ENCODE assay signal across 8 cellular contexts in the genomic region with DNA sequence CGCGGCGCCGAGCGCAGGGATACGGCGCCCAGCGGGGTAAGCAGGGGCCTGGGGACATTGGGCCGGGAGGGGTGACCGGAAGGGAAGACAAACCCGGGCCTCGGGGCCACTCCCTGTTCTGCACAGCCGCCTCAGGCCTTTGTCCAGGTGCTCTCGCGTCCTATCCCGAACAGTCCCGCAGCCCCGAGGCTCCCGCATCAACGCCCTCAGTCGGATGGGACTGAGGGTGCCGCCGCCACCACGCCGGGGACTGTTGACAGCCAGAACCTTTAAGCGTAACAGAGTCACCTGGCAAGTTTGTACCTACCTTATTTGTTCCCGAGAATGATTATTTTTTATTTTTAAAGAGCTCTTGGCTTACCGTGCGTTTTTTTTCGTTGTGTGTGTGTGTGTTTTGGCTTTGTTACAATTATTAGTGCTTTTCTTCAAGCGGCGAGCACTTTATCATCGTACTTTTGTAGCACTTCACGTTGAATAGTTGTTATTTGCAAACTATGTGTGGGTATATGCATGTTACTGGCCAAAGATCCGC. TPM values are rescaled to one million over a fixed set of nuclear protein-coding genes. Genes with fewer than 3 reads are reported as not detected.
A peak's percentile ranks its signal among the peaks of the same experiment; 100 is the strongest.
DNase-seq lines count a peak whose midpoint lies in the region; ATAC-seq and TF ChIP-seq lines count a peak whose summit lies in the region.

No MANE protein-coding gene starts in this region.

- CTCF ChIA-PET in activated CD4-positive, alpha-beta T cell treated with anti-CD3 and anti-CD28 coated beads for 36 hours (lab: Charles Lee) = interaction anchor here (0.6 kb wide), 1 partner anchor 12 kb away, joined by 3 read pairs; no protein-coding TSS in a partner anchor

- no peaks in the 10 kb centered on the region; the same call in 1 of the 2 replicates for H4K20me1 ChIP-seq in OCI-LY1 (ENCODE audit: insufficient read depth, low read length)

- no peaks in the 10 kb centered on the region for H3K9me3 Mint-ChIP-seq in activated CD4-positive, alpha-beta T cell treated with anti-CD3 and anti-CD28 coated beads for 36 hours (ENCODE audit: low read depth)

- H3K4me1 ChIP-seq in OCI-LY1 (ENCODE audit: insufficient read depth, low read length, severe bottlenecking) (peaks cover 45% of the 10 kb centered on the region), colonic mucosa (peaks cover 9% of the 10 kb centered on the region), mucosa of rectum (ENCODE audit: control insufficient read depth in 2 of 2, insufficient read depth in 2 of 2, low read length in 2 of 2) (peaks cover 26 to 34% of the 10 kb centered on the region in 2 donors)

- H3K27ac ChIP-seq in OCI-LY1 (ENCODE audit: low read depth, low read length, poor library complexity, severe bottlenecking) (peak overlapping the region; percentile 47), colonic mucosa (peak overlapping the region; percentile 93), mucosa of rectum (ENCODE audit: low read depth in 2 of 2, low read length in 2 of 2) (peak overlapping the region; percentile 95 to 96)

- H3K36me3 ChIP-seq in OCI-LY1 (ENCODE audit: insufficient read depth, low read length) (peaks cover 28% of the 10 kb centered on the region), colonic mucosa (no peaks in the 10 kb centered on the region), mucosa of rectum (ENCODE audit: control insufficient read depth in 2 of 2, insufficient read depth in 2 of 2, low read length in 2 of 2) (peaks cover 22 to 24% of the 10 kb centered on the region in 2 donors)

- H3K9me2 ChIP-seq in OCI-LY1 (ENCODE audit: low read depth, low read length) = no peaks in the 10 kb centered on the region

- DNase-seq in activated CD4-positive, alpha-beta T cell treated with anti-CD3 and anti-CD28 coated beads for 36 hours = no peak
- no peak for DNase-seq in activated CD4-positive, alpha-beta T cell treated with anti-CD3 and anti-CD28 coated beads for 48 hours
- peak; percentile 68 for DNase-seq in colonic mucosa
- DNase-seq in AG08396 (ENCODE audit: low spot score) = no peak
- no peak for DNase-seq in OCI-M2 (lab: John Stamatoyannopoulos, UW; ENCODE audit: unreplicated experiment)

- H3K9ac ChIP-seq in OCI-LY1 (ENCODE audit: low read length) (peak overlapping the region; percentile 82), colonic mucosa (ENCODE audit: low read depth in 2 of 2, low read length in 2 of 2) (peak overlapping the region; percentile 90 to 97), mucosa of rectum (ENCODE audit: low read depth in 1 of 2, low read length in 2 of 2) (peak overlapping the region; percentile 80 to 88)

- H3K79me2 ChIP-seq in OCI-LY1 (ENCODE audit: insufficient read depth, low read length) = peaks cover 75% of the 10 kb centered on the region

- peak; percentile 43 for ATAC-seq in activated CD4-positive, alpha-beta T cell treated with anti-CD3 and anti-CD28 coated beads for 36 hours
- peak; percentile 40 for ATAC-seq in HG02973 (IDR thresholded peaks at IDR 0.05; ENCODE audit: unreplicated experiment)

- H3K27ac Mint-ChIP-seq in activated CD4-positive, alpha-beta T cell treated with anti-CD3 and anti-CD28 coated beads for 36 hours = peak overlapping the region; percentile 91

- H3K4me1 Mint-ChIP-seq in activated CD4-positive, alpha-beta T cell treated with anti-CD3 and anti-CD28 coated beads for 36 hours = peaks cover 62% of the 10 kb centered on the region

- H3K4me2 ChIP-seq in OCI-LY1 (ENCODE audit: low read length) = peak overlapping the region; percentile 100

- H3K36me3 Mint-ChIP-seq in activated CD4-positive, alpha-beta T cell treated with anti-CD3 and anti-CD28 coated beads for 36 hours (ENCODE audit: low read depth) = peaks cover 28% of the 10 kb centered on the region

- peak overlapping the region; percentile 56; the same call in 1 of the 2 replicates for H2AFZ ChIP-seq in OCI-LY1 (ENCODE audit: low read length)

- POLR2A ChIA-PET in activated CD4-positive, alpha-beta T cell treated with anti-CD3 and anti-CD28 coated beads for 36 hours (lab: Charles Lee) = no interaction called here

- no peaks in the 10 kb centered on the region for H3K27me3 Mint-ChIP-seq in activated CD4-positive, alpha-beta T cell treated with anti-CD3 and anti-CD28 coated beads for 36 hours

- H3K9me3 ChIP-seq in OCI-LY1 (ENCODE audit: low read length) = no peaks in the 10 kb centered on the region
- no peaks in the 10 kb centered on the region for H3K9me3 ChIP-seq in colonic mucosa
- no peaks in the 10 kb centered on the region for H3K9me3 ChIP-seq in mucosa of rectum (ENCODE audit: control insufficient read depth in 2 of 2, low read length in 2 of 2)

- intact Hi-C loops in activated CD4-positive, alpha-beta T cell treated with anti-CD3 and anti-CD28 coated beads for 36 hours (cut with DNase I, micrococcal nuclease) = loop anchor here (2.0 kb wide), 2 partner anchors 34 to 970 kb away; a partner anchor contains a TSS
- intact Hi-C loops in colonic mucosa (cut with DNase I) = no loop called here

- peak overlapping the region; percentile 94 for H3K4me3 Mint-ChIP-seq in activated CD4-positive, alpha-beta T cell treated with anti-CD3 and anti-CD28 coated beads for 36 hours

- H3K4me3 ChIP-seq in OCI-LY1 (ENCODE audit: low read depth, low read length, poor library complexity, severe bottlenecking) (peak overlapping the region; percentile 82), colonic mucosa (peak overlapping the region; percentile 99), mucosa of rectum (ENCODE audit: low read length in 2 of 2) (peak overlapping the region; percentile 92 to 94)

- TF ChIP-seq CTCF in OCI-LY1 (IDR thresholded peaks at IDR 0.05; ENCODE audit: low read length) (no peak), colonic mucosa (IDR thresholded peaks at IDR 0.05) (no peak)

- no peaks in the 10 kb centered on the region for H3F3A ChIP-seq in OCI-LY1 (ENCODE audit: insufficient read depth, low read length)

- H3K27me3 ChIP-seq in OCI-LY1 (ENCODE audit: insufficient read depth, low read length) = no peaks in the 10 kb centered on the region
- no peaks in the 10 kb centered on the region for H3K27me3 ChIP-seq in colonic mucosa
- H3K27me3 ChIP-seq in mucosa of rectum (ENCODE audit: control insufficient read depth in 2 of 2, insufficient read depth in 2 of 2, low read length in 2 of 2) = no peaks in the 10 kb centered on the region

RNA-seq across cellular contexts. Expression of a gene that starts 0.4 kb away (rescaled TPM):
- total RNA-seq in activated CD4-positive, alpha-beta T cell treated with anti-CD3 and anti-CD28 coated beads for 36 hours = 10 to 100 TPM; 39.6 to 41.7 TPM
- 10 to 100 TPM; 37.1 to 41.5 TPM for total RNA-seq in colonic mucosa

RNA-seq across cellular contexts. Expression of a gene that starts 0.7 kb away (rescaled TPM):
- 10 to 100 TPM; 24.2 to 25.1 TPM for total RNA-seq in activated CD4-positive, alpha-beta T cell treated with anti-CD3 and anti-CD28 coated beads for 36 hours
- total RNA-seq in colonic mucosa = 10 to 100 TPM; 26.8 to 29.7 TPM

RNA-seq across cellular contexts. Expression of a gene that starts 34.2 kb away (rescaled TPM):
- total RNA-seq in activated CD4-positive, alpha-beta T cell treated with anti-CD3 and anti-CD28 coated beads for 36 hours = 1 to 10 TPM; 8.8 to 9.0 TPM
- 10 to 100 TPM in 1 of 2 donors, 1 to 10 TPM in 1; 10.0 to 17.8 TPM for total RNA-seq in colonic mucosa

RNA-seq across cellular contexts. Expression of a gene that starts 40.5 kb away (rescaled TPM):
- total RNA-seq in activated CD4-positive, alpha-beta T cell treated with anti-CD3 and anti-CD28 coated beads for 36 hours = 1 to 10 TPM; 3.4 to 4.0 TPM
- 1,000 to 10,000 TPM; 1,501 to 4,641 TPM for total RNA-seq in colonic mucosa
